Comparison of ENCODE assay signal across 8 cellular contexts in the genomic region with DNA sequence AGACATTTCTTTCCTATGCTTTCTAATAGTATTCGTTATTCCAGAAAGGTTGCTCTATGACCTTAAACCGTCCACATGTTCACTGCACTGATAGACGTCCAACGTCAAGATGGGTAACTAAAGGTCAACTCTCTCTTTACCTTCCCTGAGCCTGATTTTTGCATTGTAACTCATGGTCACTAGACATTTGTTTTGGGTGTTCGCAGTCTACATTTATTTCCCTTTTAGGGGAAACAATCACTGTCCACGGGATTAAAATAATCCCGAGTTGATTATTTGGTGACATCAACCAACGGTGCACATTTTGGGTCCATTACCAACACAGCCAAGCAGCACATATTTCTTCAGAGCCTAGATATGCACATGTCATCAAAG. TPM values are rescaled to one million over a fixed set of nuclear protein-coding genes. Genes with fewer than 3 reads are reported as not detected.
DNase-seq lines count a peak whose midpoint lies in the region; ATAC-seq and TF ChIP-seq lines count a peak whose summit lies in the region.

No MANE protein-coding gene starts in this region.

- H3K27ac ChIP-seq in HUES48 (ENCODE audit: low read depth, low read length), result no peak overlapping the region

- DNase-seq in cardiac fibroblast (ENCODE audit: low read depth in 2 of 2), result no peak
- DNase-seq in mucosa of descending colon, result no peak
- no peak for DNase-seq in NCI-H345 treated with DMSO at 0.1 percent for 48 hours (lab: John Stamatoyannopoulos, UW; ENCODE audit: unreplicated experiment)
- no peak for DNase-seq in sciatic nerve (ENCODE audit: low spot score)
- no peak for DNase-seq in COLO668 (lab: John Stamatoyannopoulos, UW; ENCODE audit: unreplicated experiment)

- no peak for TF ChIP-seq CTCF in cardiac fibroblast (IDR thresholded peaks at IDR 0.05; ENCODE audit: low read depth, low read length)
- no peak for TF ChIP-seq CTCF in mucosa of descending colon (IDR thresholded peaks at IDR 0.05)

- H3K9me3 ChIP-seq in ES-I3 (ENCODE audit: control insufficient read depth, insufficient read depth, low read length), result no peaks in the 10 kb centered on the region
- H3K9me3 ChIP-seq in HUES48 (ENCODE audit: control insufficient read depth, insufficient read depth, low read length), result no peaks in the 10 kb centered on the region
- H3K9me3 ChIP-seq in mucosa of descending colon, result no peaks in the 10 kb centered on the region

- H3K4me3 ChIP-seq in HUES48 (ENCODE audit: low read depth, low read length), result peak overlapping the region; percentile 93
- H3K4me3 ChIP-seq in cardiac fibroblast (replicated peaks in 1 of 2; ENCODE audit: low read depth in 2 of 2, low read length in 2 of 2), result peak overlapping the region; percentile 41 to 87
- H3K4me3 ChIP-seq in mucosa of descending colon, result peak overlapping the region; percentile 57

- H3K4me1 ChIP-seq in ES-I3 (ENCODE audit: insufficient read depth, low read length), result peaks cover 25% of the 10 kb centered on the region
- H3K4me1 ChIP-seq in HUES48 (ENCODE audit: control insufficient read depth, insufficient read depth, low read length), result peaks cover 13% of the 10 kb centered on the region
- H3K4me1 ChIP-seq in mucosa of descending colon (ENCODE audit: low read depth), result peaks cover 37% of the 10 kb centered on the region

- intact Hi-C loops in mucosa of descending colon (cut with DNase I, micrococcal nuclease) (no loop called here), sciatic nerve (cut with DNase I) (no loop called here)

- ATAC-seq in mucosa of descending colon (peak; percentile 29), HG02571 (IDR thresholded peaks at IDR 0.05; ENCODE audit: unreplicated experiment) (no peak), sciatic nerve (no peak)

- H3K36me3 ChIP-seq in ES-I3 (ENCODE audit: insufficient read depth, low read length), result no peaks in the 10 kb centered on the region
- H3K36me3 ChIP-seq in HUES48 (ENCODE audit: control insufficient read depth, insufficient read depth, low read length), result no peaks in the 10 kb centered on the region
- H3K36me3 ChIP-seq in mucosa of descending colon (ENCODE audit: low read depth), result no peaks in the 10 kb centered on the region

- H3K27me3 ChIP-seq in HUES48 (ENCODE audit: control insufficient read depth, insufficient read depth, low read length), result 0 out of 2 replicates have a peak, but pooled peaks cover 7% of the 10 kb centered on the region

- H3K9ac ChIP-seq in ES-I3 (ENCODE audit: low read depth, low read length) (peak overlapping the region; percentile 90; the same call in 1 of the 2 replicates), HUES48 (ENCODE audit: low read depth, low read length) (no peak overlapping the region; the same call in 1 of the 2 replicates)

RNA-seq across cellular contexts. Expression of gene HADH, which starts 0.5 kb away (rescaled TPM):
- total RNA-seq in mucosa of descending colon (100 to 1,000 TPM in 2 of 3 donors, 10 to 100 TPM in 1; 76.7 to 151 (median 103) TPM), sciatic nerve (39.5 TPM)

RNA-seq across cellular contexts. Expression of gene CYP2U1, which starts 57.8 kb away (rescaled TPM):
- 10 to 100 TPM in 1 of 3 donors, 1 to 10 TPM in 2; 3.4 to 10.5 (median 3.4) TPM for total RNA-seq in mucosa of descending colon
- 27.9 TPM for total RNA-seq in sciatic nerve
